Comparison of ENCODE assay signal across 23 cellular contexts in the genomic region with DNA sequence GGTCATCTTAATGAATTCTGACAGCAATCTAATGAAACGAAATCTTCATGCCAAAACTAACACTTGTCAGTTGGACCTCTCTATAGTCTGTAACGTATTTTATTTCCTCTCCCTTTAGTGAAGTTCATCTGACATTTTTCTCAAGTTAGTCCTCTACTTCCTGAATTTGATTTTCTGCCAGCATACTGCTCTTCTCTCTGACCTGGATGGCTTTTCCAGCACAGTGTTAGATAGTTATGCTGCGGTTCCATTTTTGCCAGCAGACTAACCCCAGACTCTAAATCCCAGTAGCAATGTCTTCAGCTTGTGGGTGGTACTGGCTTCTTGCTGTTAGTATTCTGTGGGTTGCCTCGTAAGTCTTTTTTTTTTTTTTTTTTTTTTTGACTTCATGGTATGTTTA.
A peak's percentile ranks its signal among the peaks of the same experiment; 100 is the strongest.
DNase-seq lines count a peak whose midpoint lies in the region; ATAC-seq and TF ChIP-seq lines count a peak whose summit lies in the region.
"Had no signal": no experiment of that assay in that cellular context is flagged by ENCODE, and none has a peak within 500 bp of the region (broad histone marks: within the 10 kb centered on the region; RNA-seq: fewer than 3 reads in every experiment).

No MANE protein-coding gene starts in this region.

- ATAC-seq in HG02798 (IDR thresholded peaks at IDR 0.05; ENCODE audit: poor library complexity, unreplicated experiment), result no peak
- ATAC-seq: activated CD8-positive, alpha-beta memory T cell treated with anti-CD3 and anti-CD28 coated beads, Interleukin-2, amount 10 ng/mL, durations not matched to agents 7 days and 5 days; left cardiac atrium had no signal

- H3K36me3 ChIP-seq in MG63 (no peaks in the 10 kb centered on the region), osteoblast (ENCODE audit: insufficient read depth, low read length) (no peaks in the 10 kb centered on the region)
- H3K36me3 ChIP-seq: ascending aorta, tibial artery had no signal

- peaks cover 10% of the 10 kb centered on the region for H3K4me1 ChIP-seq in osteoblast (ENCODE audit: insufficient read depth, low read length)
- H3K4me1 ChIP-seq: ascending aorta, tibial artery had no signal

- peak; percentile 41 for DNase-seq in AG10803 (ENCODE audit: low read depth)
- DNase-seq in MG63, result peak; percentile 77
- DNase-seq in dermis blood vessel endothelial cell, result peak; percentile 57
- peak; percentile 73 for DNase-seq in osteoblast (ENCODE audit: insufficient read length, low spot score, missing footprints)
- DNase-seq in DMS 273 treated with DMSO at 0.1 percent for 48 hours (lab: John Stamatoyannopoulos, UW), result no peak
- no peak for DNase-seq in SW 1271 (lab: John Stamatoyannopoulos, UW)
- no peak for DNase-seq in ureter (ENCODE audit: low spot score)
- DNase-seq: activated CD4-positive, alpha-beta T cell treated with anti-CD3 and anti-CD28 coated beads for 48 hours; activated CD8-positive, alpha-beta memory T cell treated with anti-CD3 and anti-CD28 coated beads, Interleukin-2, amount 10 ng/mL, durations not matched to agents 7 days and 5 days; activated naive CD4-positive, alpha-beta T cell treated with anti-CD3 and anti-CD28 coated beads, Interleukin-2, amount 50 U/mL, for 16 hours; effector memory CD4-positive, alpha-beta T cell; glutamatergic neuron; left cardiac atrium; NCI-H2029; occipital lobe; OCI-M1; SHP77 treated with DMSO at 0.1 percent for 48 hours; T-helper 1 cell; tibial artery had no signal

- H3K4me2 ChIP-seq in osteoblast (ENCODE audit: insufficient read depth, low read length), result peak overlapping the region; percentile 56
- H3K4me2 ChIP-seq: KMS-11 had no signal

- no peaks in the 10 kb centered on the region for H3K79me2 ChIP-seq in osteoblast (ENCODE audit: insufficient read depth, low read length)

- H2AFZ ChIP-seq in osteoblast (ENCODE audit: low read length), result no peak overlapping the region

- no peaks in the 10 kb centered on the region for H4K20me1 ChIP-seq in osteoblast (ENCODE audit: insufficient read depth, low read length)

- H3K27me3 ChIP-seq in MG63 (no peaks in the 10 kb centered on the region), osteoblast (ENCODE audit: insufficient read depth, low read length) (no peaks in the 10 kb centered on the region)
- H3K27me3 ChIP-seq: ascending aorta, tibial artery had no signal

- H3K9me3 ChIP-seq in MG63 (peaks cover 9% of the 10 kb centered on the region), osteoblast (ENCODE audit: low read depth, low read length) (no peaks in the 10 kb centered on the region)
- H3K9me3 ChIP-seq: ascending aorta, tibial artery had no signal

- H3K4me3 ChIP-seq in AG10803 (ENCODE audit: low read length), result no peak overlapping the region
- no peak overlapping the region for H3K4me3 ChIP-seq in MG63
- no peak overlapping the region for H3K4me3 ChIP-seq in osteoblast (ENCODE audit: insufficient read depth, low read length)
- H3K4me3 ChIP-seq: ascending aorta, tibial artery had no signal

- TF ChIP-seq CTCF in AG10803 (conservative IDR thresholded peaks at IDR 0.05; ENCODE audit: low read length), result no peak
- no peak for TF ChIP-seq CTCF in osteoblast (IDR thresholded peaks at IDR 0.05; ENCODE audit: extremely low read depth, low read depth, low read length)

- H3K27ac ChIP-seq in osteoblast (ENCODE audit: low read depth, low read length), result peak overlapping the region; percentile 2
- H3K27ac ChIP-seq: ascending aorta, C4-2B, KMS-11, tibial artery had no signal

Comparison
In these comparisons a context has a peak if more than half of its experiments do, and no peak if none do; other contexts are left out.
1. DNase-seq: peak in AG10803 (single experiment), MG63 (single experiment), dermis blood vessel endothelial cell (single experiment) and osteoblast (single experiment); none in DMS 273 treated with DMSO at 0.1 percent for 48 hours (single experiment), SW 1271 (0 of 2) and ureter (single experiment).